8 cellular contexts compared by ENCODE assay signal in the genomic region with DNA sequence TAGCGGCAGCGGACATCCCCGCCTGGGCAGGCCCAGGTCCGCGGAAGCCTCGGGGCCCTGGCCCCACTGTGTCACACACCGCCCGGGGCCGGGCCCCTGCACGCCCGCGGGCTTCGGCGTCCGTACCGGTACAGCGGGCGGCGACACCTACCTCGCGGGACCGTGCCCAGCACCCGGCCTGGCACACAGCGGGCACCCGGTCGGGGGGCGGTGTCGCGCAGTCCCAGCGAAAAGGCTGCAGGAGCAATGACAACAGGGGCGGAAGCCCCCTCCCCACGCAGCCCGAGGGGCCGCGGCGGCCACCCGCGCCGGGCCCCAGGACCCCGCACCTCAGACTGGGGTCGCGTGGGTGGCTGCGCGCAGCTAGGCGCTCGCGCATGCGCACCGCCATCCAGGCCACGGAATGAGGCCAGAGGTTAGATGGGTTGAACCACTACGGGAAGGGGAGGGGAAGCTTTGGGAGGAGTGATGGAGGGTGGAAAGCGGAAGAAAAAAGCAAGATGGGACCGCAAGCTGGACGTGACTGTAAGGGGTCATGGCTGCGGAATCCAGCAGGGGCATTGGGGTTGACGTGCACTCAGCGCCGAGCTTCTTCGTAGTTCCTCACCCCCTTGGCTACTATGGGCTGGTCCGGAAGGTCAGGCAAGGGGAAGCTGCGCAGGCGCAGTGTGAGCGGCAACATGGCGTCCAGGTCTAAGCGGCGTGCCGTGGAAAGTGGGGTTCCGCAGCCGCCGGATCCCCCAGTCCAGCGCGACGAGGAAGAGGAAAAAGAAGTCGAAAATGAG. TPM values are rescaled to one million over a fixed set of nuclear protein-coding genes. Genes with fewer than 3 reads are reported as not detected.
DNase-seq lines count a peak whose midpoint lies in the region; ATAC-seq, FAIRE-seq and TF ChIP-seq lines count a peak whose summit lies in the region.

A gene (plus strand): TSS at position 669 of the 785 bp plus-strand sequence. CDS start 12 bp downstream, at position 681.
A gene (minus strand): TSS at position 381 of the 785 bp plus-strand sequence. CDS start 6,759 bp downstream, outside the sequence.

- H4K20me1 ChIP-seq in hepatocyte (ENCODE audit: insufficient read depth, poor library complexity, severe bottlenecking) = peaks cover 3% of the 10 kb centered on the region

- FAIRE-seq in GM18507 (lab: Jason Lieb, UNC) = peak; percentile 82

- TF ChIP-seq CTCF in ascending aorta (IDR thresholded peaks at IDR 0.05) (peak in 1 of 3 experiments; percentile 8), hepatocyte (IDR thresholded peaks at IDR 0.05; ENCODE audit: poor library complexity) (no peak)

- peak within 1 kb of the TSS; percentile 92 for H2AFZ ChIP-seq in hepatocyte

- H3K4me2 ChIP-seq in hepatocyte = peak within 1 kb of the TSS; percentile 99

- H3K9me3 ChIP-seq in ascending aorta = no peaks in the 10 kb centered on the region
- no peaks in the 10 kb centered on the region for H3K9me3 ChIP-seq in hepatocyte (ENCODE audit: low read depth)
- H3K9me3 ChIP-seq in aorta (ENCODE audit: control insufficient read depth, low read length) = no peaks in the 10 kb centered on the region

- no peaks in the 10 kb centered on the region for H3K9me3 Mint-ChIP-seq in T-helper 2 cell treated with Interferon-gamma antibody and Interleukin-4, amounts not matched to agents 5 μg/mL and 100 μg/mL, for 36 hours

- H3K27me3 ChIP-seq in ascending aorta (no peaks in the 10 kb centered on the region), hepatocyte (no peaks in the 10 kb centered on the region), aorta (ENCODE audit: control insufficient read depth in 1 of 2, insufficient read depth in 2 of 2, low read length in 1 of 2) (no peaks in the 10 kb centered on the region)

- intact Hi-C loops in ascending aorta (cut with DNase I) = loop anchor here (2.0 kb wide), 3 partner anchors 74 to 1404 kb away; a partner anchor contains a TSS
- intact Hi-C loops in aorta (cut with DNase I) = loop anchor here (5.0 to 10.0 kb wide), 3 partner anchors 74 to 101 kb away; a partner anchor contains a TSS

- H3K36me3 Mint-ChIP-seq in T-helper 2 cell treated with Interferon-gamma antibody and Interleukin-4, amounts not matched to agents 5 μg/mL and 100 μg/mL, for 36 hours (ENCODE audit: low read depth) = peaks cover 15% of the 10 kb centered on the region

- no peaks in the 10 kb centered on the region for H3K27me3 Mint-ChIP-seq in T-helper 2 cell treated with Interferon-gamma antibody and Interleukin-4, amounts not matched to agents 5 μg/mL and 100 μg/mL, for 36 hours (ENCODE audit: low read depth)

- peak within 1 kb of the TSS; percentile 86 for H3K27ac Mint-ChIP-seq in T-helper 2 cell treated with Interferon-gamma antibody and Interleukin-4, amounts not matched to agents 5 μg/mL and 100 μg/mL, for 36 hours

- peaks cover 65% of the 10 kb centered on the region for H3K79me2 ChIP-seq in hepatocyte

- H3K4me1 ChIP-seq in ascending aorta (peaks cover 9 to 19% of the 10 kb centered on the region in 2 donors), hepatocyte (ENCODE audit: insufficient read depth) (peaks cover 17% of the 10 kb centered on the region), aorta (ENCODE audit: control insufficient read depth in 1 of 2, insufficient read depth in 2 of 2, low read length in 2 of 2) (peaks cover 3 to 16% of the 10 kb centered on the region in 2 donors)

- H3K27ac ChIP-seq in ascending aorta (peak within 1 kb of the TSS; percentile 79 to 81), hepatocyte (peak within 1 kb of the TSS; percentile 97), aorta (ENCODE audit: low read depth in 1 of 2, low read length in 2 of 2) (peak within 1 kb of the TSS in 1 of 2 donors; percentile 30)

- H3K36me3 ChIP-seq in ascending aorta (peaks cover 5 to 13% of the 10 kb centered on the region in 2 donors), hepatocyte (replicated peaks; ENCODE audit: insufficient read depth, low read depth) (no peaks in the 10 kb centered on the region), aorta (ENCODE audit: control insufficient read depth in 1 of 2, insufficient read depth in 2 of 2, low read length in 1 of 2) (peaks cover 0 to 3% of the 10 kb centered on the region in 2 donors)

- peak within 1 kb of the TSS; percentile 85 for H3K4me3 Mint-ChIP-seq in T-helper 2 cell treated with Interferon-gamma antibody and Interleukin-4, amounts not matched to agents 5 μg/mL and 100 μg/mL, for 36 hours

- ATAC-seq in HG02981 (IDR thresholded peaks at IDR 0.05; ENCODE audit: unreplicated experiment) (peak; percentile 74), aorta (ENCODE audit: low FRiP score) (peak; percentile 97)

- peak; percentile 75 for DNase-seq in GM18507 (ENCODE audit: extremely low spot score, insufficient read length, low read depth)
- peak; percentile 76 for DNase-seq in NCI-H2029 (lab: John Stamatoyannopoulos, UW)
- peak; percentile 89 for DNase-seq in T-helper 2 cell treated with Interferon-gamma antibody and Interleukin-4, amounts not matched to agents 5 μg/mL and 100 μg/mL, for 36 hours (ENCODE audit: low spot score)
- peak; percentile 56 to 93 for DNase-seq in ascending aorta (ENCODE audit: low spot score in 2 of 2)
- peak; percentile 96 for DNase-seq in hepatocyte (ENCODE audit: low spot score)
- peak; percentile 72 for DNase-seq in renal cortical epithelial cell (ENCODE audit: low read depth)
- peak; percentile 95 to 96 for DNase-seq in aorta

- peaks cover 25% of the 10 kb centered on the region for H3K4me1 Mint-ChIP-seq in T-helper 2 cell treated with Interferon-gamma antibody and Interleukin-4, amounts not matched to agents 5 μg/mL and 100 μg/mL, for 36 hours (ENCODE audit: low read depth)

- no peaks in the 10 kb centered on the region for H3K9me2 ChIP-seq in hepatocyte (replicated peaks; ENCODE audit: insufficient read depth)

- WGBS in hepatocyte (ENCODE audit: low lambda C conversion rate, missing lambda C conversion rate) = under 1% methylated on average over 74 of the region's 74 CpGs
- WGBS in aorta, 2 donors = 0% methylated on average over 74 of the region's 74 CpGs

- H3K4me3 ChIP-seq in ascending aorta (peak within 1 kb of the TSS; percentile 76 to 81), hepatocyte (peak within 1 kb of the TSS; percentile 70), aorta (ENCODE audit: low read length in 2 of 2) (peak within 1 kb of the TSS; percentile 63 to 91)

RNA-seq across cellular contexts. Expression of the first gene that starts in this region (rescaled TPM):
- 4.7 TPM for total RNA-seq in ascending aorta
- total RNA-seq in hepatocyte = 45.0 and 51.5 TPM in 2 replicates
- 63.2 and 65.8 TPM in 2 replicates for polyA plus RNA-seq in hepatocyte
- 46.4 and 71.1 TPM in 2 replicates for total RNA-seq in renal cortical epithelial cell
- total RNA-seq in aorta = 10 to 100 TPM; 30.5 to 36.1 TPM
- 10 to 100 TPM; 40.7 to 55.0 TPM for polyA plus RNA-seq in aorta

RNA-seq across cellular contexts. Expression of the second gene that starts in this region (rescaled TPM):
- total RNA-seq in ascending aorta = 38.1 TPM
- total RNA-seq in hepatocyte = 52.9 and 55.7 TPM in 2 replicates
- polyA plus RNA-seq in hepatocyte = 73.1 and 80.4 TPM in 2 replicates
- total RNA-seq in renal cortical epithelial cell = 45.3 and 68.8 TPM in 2 replicates
- total RNA-seq in aorta = 10 to 100 TPM; 23.2 to 29.9 TPM
- 10 to 100 TPM; 32.9 to 39.1 TPM for polyA plus RNA-seq in aorta
